Comparison of ENCODE assay signal across 8 cellular contexts in the genomic region with DNA sequence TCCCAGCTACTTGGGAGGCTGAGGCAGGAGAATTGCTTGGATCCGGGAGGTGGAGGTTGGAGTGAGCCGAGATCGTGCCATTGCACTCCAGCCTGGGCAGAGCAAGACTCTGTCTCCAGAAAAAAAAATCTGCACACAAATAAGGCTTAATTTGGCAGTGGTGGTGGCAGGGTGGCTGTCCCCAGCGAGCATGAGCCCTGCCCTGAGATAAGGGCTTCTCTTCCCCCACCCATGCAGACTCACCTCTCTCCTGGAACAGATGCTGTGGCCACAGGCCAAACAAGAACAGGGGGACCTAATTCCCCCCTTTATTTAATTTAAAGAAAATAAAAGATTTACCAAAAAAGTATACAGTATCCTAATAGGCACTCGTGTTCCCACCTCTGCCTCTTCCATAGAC.
DNase-seq lines count a peak whose midpoint lies in the region; TF ChIP-seq lines count a peak whose summit lies in the region.

No MANE protein-coding gene starts in this region.

- H3K36me3 ChIP-seq in fibroblast of lung (ENCODE audit: control insufficient read depth, insufficient read depth, low read length) = no peaks in the 10 kb centered on the region

- H2AFZ ChIP-seq in fibroblast of lung (ENCODE audit: low read length) = no peak overlapping the region

- H3K27ac ChIP-seq in fibroblast of lung (ENCODE audit: insufficient read depth, low read length) = no peak overlapping the region

- H3K9ac ChIP-seq in fibroblast of lung (ENCODE audit: insufficient read depth, low read length) = no peak overlapping the region

- H3K4me2 ChIP-seq in fibroblast of lung (ENCODE audit: extremely low read depth, insufficient read depth, low read length) = peak overlapping the region; percentile 93

- no peak for DNase-seq in GM12865 (ENCODE audit: low read depth)
- peak; percentile 43 for DNase-seq in RKO (ENCODE audit: low spot score)
- DNase-seq in fibroblast of lung (ENCODE audit: low read depth in 2 of 2) = no peak
- DNase-seq in retinal pigment epithelial cell (ENCODE audit: low read depth) = no peak
- DNase-seq in NCI-H748 (lab: John Stamatoyannopoulos, UW; ENCODE audit: unreplicated experiment) = no peak
- DNase-seq in iPS-NIHi11 (ENCODE audit: low spot score) = no peak
- no peak for DNase-seq in T-helper 9 cell
- DNase-seq in retina = no peak

- peak overlapping the region; percentile 58 for H3K4me3 ChIP-seq in GM12865 (ENCODE audit: low read depth, low read length)
- peak overlapping the region; percentile 54 to 89 (median 79) for H3K4me3 ChIP-seq in fibroblast of lung (replicated peaks in 1 of 4; ENCODE audit: control extremely low read depth in 1 of 4, insufficient read depth in 1 of 4, low read depth in 3 of 4, low read length in 4 of 4)
- H3K4me3 ChIP-seq in retinal pigment epithelial cell (ENCODE audit: low read length) = peak overlapping the region; percentile 75

- H3K27me3 ChIP-seq in fibroblast of lung (ENCODE audit: control insufficient read depth, insufficient read depth, low read length) = no peaks in the 10 kb centered on the region

- TF ChIP-seq CTCF in GM12865 (IDR thresholded peaks at IDR 0.05; ENCODE audit: insufficient read depth, low read depth, low read length, missing control alignments) = no peak
- TF ChIP-seq CTCF in fibroblast of lung (conservative IDR thresholded peaks at IDR 0.05 in 1 of 2, IDR thresholded peaks at IDR 0.05 in 1 of 2; ENCODE audit: low read depth in 1 of 2, low read length in 2 of 2) = no peak
- no peak for TF ChIP-seq CTCF in retinal pigment epithelial cell (conservative IDR thresholded peaks at IDR 0.05; ENCODE audit: low read depth, low read length)

- H3K9me3 ChIP-seq in fibroblast of lung (ENCODE audit: control insufficient read depth, insufficient read depth, low read depth, low read length) = no peaks in the 10 kb centered on the region

- no peaks in the 10 kb centered on the region for H4K20me1 ChIP-seq in fibroblast of lung (ENCODE audit: control insufficient read depth, extremely low read depth, insufficient read depth, low read length)

- H3K4me1 ChIP-seq in fibroblast of lung (ENCODE audit: control insufficient read depth, extremely low read depth, insufficient read depth, low read length) = no peaks in the 10 kb centered on the region

- peaks cover 1% of the 10 kb centered on the region for H3K79me2 ChIP-seq in fibroblast of lung (ENCODE audit: control insufficient read depth, insufficient read depth, low read length)
